ENCODE assay signal across 1 cellular context in the genomic region with DNA sequence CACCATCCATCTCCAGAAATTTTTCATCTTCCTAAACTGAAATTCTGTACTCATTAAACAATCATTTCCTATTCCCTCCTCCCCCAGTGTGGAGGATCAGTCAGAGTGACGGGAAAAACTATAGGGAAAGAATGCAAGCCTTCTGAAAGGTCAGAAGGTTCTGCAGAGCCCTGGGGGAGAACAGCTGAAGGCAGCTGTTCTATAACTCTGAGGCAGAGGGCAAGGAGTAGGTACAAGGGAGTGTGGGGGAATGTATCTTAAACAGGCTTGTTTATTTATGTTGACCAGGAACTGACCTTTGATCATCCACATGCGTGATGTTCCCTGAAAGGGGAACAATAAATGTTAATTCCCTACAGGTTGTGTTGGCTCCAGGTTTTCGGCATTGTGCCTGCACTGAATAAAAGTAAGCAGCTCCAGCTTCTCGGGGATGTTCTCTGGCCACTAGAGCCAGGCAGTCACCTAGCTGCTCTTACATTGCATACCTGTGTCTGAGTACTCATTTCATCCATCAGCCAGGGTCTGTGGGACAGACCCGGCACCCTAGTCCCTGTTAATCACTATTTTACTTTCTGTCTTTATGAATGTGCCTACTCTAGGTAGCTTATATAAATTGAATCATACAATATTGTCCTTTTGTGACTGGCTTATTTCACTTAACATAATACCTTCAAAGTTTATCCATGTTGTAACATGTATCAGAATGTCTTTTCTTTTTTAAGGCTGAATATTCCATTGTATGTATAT.
TF ChIP-seq lines count a peak whose summit lies in the region.

No MANE protein-coding gene starts in this region.

TF ChIP-seq in IMR-90, 13 proteins besides CTCF, POLR2A, EP300 and RAD21 (continued from another document):
- TF ChIP-seq RCOR1 (IDR thresholded peaks at IDR 0.05; ENCODE audit: insufficient replicate concordance, low read length) (no peak), CHD1 (IDR thresholded peaks at IDR 0.05; ENCODE audit: low read depth, low read length) (no peak), FOS (IDR thresholded peaks at IDR 0.05; ENCODE audit: low read depth, low read length) (no peak), MAZ (IDR thresholded peaks at IDR 0.05; ENCODE audit: borderline replicate concordance, low read depth, low read length) (no peak)
- TF ChIP-seq, protein P1, sequence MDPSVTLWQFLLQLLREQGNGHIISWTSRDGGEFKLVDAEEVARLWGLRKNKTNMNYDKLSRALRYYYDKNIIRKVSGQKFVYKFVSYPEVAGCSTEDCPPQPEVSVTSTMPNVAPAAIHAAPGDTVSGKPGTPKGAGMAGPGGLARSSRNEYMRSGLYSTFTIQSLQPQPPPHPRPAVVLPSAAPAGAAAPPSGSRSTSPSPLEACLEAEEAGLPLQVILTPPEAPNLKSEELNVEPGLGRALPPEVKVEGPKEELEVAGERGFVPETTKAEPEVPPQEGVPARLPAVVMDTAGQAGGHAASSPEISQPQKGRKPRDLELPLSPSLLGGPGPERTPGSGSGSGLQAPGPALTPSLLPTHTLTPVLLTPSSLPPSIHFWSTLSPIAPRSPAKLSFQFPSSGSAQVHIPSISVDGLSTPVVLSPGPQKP (IDR thresholded peaks at IDR 0.05; ENCODE audit: borderline replicate concordance, low read depth, low read length): no peak
